In the genomic region with DNA sequence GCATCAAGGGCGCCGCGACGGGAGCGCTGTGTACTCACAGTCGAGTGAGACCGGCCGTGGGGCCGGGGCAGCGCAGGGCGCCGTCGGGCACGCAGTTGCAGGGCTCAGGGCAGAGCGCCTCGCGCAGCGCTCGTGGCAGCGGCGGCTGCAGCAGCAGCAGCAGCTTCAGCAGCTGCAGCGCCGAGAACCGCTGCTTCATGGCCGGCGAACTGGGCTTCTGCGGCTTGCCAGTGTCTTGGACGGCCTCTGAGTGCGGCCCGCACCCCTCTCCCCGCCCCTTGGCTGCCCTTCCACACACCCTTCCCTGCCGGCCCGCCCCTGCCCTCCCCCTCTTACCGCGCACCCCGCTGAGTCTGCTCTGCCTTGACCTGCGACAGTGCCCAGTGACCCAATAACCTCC, we compare ENCODE assay signal across 1 cellular context.
TF ChIP-seq lines count a peak whose summit lies in the region.

Gene LHCGR (minus strand): TSS at position 252 of the 400 bp plus-strand sequence. CDS start 53 bp downstream, at position 199.

TF ChIP-seq in GM23338, 12 proteins besides CTCF, POLR2A, EP300 and RAD21 (continued from another document):
- TF ChIP-seq, protein P1, sequence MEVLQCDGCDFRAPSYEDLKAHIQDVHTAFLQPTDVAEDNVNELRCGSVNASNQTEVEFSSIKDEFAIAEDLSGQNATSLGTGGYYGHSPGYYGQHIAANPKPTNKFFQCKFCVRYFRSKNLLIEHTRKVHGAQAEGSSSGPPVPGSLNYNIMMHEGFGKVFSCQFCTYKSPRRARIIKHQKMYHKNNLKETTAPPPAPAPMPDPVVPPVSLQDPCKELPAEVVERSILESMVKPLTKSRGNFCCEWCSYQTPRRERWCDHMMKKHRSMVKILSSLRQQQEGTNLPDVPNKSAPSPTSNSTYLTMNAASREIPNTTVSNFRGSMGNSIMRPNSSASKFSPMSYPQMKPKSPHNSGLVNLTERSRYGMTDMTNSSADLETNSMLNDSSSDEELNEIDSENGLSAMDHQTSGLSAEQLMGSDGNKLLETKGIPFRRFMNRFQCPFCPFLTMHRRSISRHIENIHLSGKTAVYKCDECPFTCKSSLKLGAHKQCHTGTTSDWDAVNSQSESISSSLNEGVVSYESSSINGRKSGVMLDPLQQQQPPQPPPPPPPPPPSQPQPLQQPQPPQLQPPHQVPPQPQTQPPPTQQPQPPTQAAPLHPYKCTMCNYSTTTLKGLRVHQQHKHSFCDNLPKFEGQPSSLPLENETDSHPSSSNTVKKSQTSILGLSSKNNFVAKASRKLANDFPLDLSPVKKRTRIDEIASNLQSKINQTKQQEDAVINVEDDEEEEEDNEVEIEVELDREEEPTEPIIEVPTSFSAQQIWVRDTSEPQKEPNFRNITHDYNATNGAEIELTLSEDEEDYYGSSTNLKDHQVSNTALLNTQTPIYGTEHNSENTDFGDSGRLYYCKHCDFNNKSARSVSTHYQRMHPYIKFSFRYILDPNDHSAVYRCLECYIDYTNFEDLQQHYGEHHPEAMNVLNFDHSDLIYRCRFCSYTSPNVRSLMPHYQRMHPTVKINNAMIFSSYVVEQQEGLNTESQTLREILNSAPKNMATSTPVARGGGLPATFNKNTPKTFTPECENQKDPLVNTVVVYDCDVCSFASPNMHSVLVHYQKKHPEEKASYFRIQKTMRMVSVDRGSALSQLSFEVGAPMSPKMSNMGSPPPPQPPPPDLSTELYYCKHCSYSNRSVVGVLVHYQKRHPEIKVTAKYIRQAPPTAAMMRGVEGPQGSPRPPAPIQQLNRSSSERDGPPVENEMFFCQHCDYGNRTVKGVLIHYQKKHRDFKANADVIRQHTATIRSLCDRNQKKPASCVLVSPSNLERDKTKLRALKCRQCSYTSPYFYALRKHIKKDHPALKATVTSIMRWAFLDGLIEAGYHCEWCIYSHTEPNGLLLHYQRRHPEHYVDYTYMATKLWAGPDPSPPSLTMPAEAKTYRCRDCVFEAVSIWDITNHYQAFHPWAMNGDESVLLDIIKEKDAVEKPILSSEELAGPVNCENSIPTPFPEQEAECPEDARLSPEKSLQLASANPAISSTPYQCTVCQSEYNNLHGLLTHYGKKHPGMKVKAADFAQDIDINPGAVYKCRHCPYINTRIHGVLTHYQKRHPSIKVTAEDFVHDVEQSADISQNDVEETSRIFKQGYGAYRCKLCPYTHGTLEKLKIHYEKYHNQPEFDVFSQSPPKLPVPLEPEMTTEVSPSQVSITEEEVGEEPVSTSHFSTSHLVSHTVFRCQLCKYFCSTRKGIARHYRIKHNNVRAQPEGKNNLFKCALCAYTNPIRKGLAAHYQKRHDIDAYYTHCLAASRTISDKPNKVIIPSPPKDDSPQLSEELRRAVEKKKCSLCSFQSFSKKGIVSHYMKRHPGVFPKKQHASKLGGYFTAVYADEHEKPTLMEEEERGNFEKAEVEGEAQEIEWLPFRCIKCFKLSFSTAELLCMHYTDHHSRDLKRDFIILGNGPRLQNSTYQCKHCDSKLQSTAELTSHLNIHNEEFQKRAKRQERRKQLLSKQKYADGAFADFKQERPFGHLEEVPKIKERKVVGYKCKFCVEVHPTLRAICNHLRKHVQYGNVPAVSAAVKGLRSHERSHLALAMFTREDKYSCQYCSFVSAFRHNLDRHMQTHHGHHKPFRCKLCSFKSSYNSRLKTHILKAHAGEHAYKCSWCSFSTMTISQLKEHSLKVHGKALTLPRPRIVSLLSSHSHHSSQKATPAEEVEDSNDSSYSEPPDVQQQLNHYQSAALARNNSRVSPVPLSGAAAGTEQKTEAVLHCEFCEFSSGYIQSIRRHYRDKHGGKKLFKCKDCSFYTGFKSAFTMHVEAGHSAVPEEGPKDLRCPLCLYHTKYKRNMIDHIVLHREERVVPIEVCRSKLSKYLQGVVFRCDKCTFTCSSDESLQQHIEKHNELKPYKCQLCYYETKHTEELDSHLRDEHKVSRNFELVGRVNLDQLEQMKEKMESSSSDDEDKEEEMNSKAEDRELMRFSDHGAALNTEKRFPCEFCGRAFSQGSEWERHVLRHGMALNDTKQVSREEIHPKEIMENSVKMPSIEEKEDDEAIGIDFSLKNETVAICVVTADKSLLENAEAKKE (CRISPR knock-in tag; IDR thresholded peaks at IDR 0.05): no peak
- TF ChIP-seq ZNF331 (CRISPR knock-in tag; IDR thresholded peaks at IDR 0.05; ENCODE audit: low read depth): no peak
- TF ChIP-seq REST (IDR thresholded peaks at IDR 0.05; ENCODE audit: unreplicated experiment): no peak
- TF ChIP-seq ZNF114 (CRISPR knock-in tag; IDR thresholded peaks at IDR 0.05): no peak
- no peak for TF ChIP-seq EZH2phosphoT487 (IDR thresholded peaks at IDR 0.05; ENCODE audit: unreplicated experiment)
